ENCODE assay signal across 1 cellular context in the genomic region with DNA sequence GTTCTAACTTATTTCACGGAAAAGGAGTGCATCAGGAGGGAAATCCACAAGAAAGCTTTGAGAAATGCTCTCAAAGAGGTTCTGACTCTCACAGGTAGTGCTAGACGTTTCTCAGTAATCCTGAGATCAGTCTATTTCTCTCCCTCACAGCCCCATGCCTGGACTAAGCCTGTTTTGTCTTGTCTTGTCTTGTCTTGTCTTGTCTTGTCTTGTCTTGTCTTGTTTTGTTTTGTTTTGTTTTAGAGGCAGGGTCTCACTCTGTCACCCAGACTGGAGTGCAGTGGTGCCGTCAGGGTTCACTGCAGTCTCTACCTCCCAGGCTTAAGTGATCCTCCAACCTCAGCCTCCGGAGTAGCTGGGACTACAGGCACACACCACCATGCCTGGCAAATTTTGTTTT.
A peak's percentile ranks its signal among the peaks of the same experiment; 100 is the strongest.
TF ChIP-seq lines count a peak whose summit lies in the region.

No MANE protein-coding gene starts in this region.

TF ChIP-seq in GM12878, 131 proteins besides CTCF, POLR2A, EP300 and RAD21 (continued from another document):
- TF ChIP-seq, protein P1, sequence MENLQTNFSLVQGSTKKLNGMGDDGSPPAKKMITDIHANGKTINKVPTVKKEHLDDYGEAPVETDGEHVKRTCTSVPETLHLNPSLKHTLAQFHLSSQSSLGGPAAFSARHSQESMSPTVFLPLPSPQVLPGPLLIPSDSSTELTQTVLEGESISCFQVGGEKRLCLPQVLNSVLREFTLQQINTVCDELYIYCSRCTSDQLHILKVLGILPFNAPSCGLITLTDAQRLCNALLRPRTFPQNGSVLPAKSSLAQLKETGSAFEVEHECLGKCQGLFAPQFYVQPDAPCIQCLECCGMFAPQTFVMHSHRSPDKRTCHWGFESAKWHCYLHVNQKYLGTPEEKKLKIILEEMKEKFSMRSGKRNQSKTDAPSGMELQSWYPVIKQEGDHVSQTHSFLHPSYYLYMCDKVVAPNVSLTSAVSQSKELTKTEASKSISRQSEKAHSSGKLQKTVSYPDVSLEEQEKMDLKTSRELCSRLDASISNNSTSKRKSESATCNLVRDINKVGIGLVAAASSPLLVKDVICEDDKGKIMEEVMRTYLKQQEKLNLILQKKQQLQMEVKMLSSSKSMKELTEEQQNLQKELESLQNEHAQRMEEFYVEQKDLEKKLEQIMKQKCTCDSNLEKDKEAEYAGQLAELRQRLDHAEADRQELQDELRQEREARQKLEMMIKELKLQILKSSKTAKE (IDR thresholded peaks at IDR 0.05; ENCODE audit: low read depth, poor library complexity, severe bottlenecking), result peak; percentile 23
- peak; percentile 56 for TF ChIP-seq NBN (IDR thresholded peaks at IDR 0.05)
- TF ChIP-seq, protein P2, sequence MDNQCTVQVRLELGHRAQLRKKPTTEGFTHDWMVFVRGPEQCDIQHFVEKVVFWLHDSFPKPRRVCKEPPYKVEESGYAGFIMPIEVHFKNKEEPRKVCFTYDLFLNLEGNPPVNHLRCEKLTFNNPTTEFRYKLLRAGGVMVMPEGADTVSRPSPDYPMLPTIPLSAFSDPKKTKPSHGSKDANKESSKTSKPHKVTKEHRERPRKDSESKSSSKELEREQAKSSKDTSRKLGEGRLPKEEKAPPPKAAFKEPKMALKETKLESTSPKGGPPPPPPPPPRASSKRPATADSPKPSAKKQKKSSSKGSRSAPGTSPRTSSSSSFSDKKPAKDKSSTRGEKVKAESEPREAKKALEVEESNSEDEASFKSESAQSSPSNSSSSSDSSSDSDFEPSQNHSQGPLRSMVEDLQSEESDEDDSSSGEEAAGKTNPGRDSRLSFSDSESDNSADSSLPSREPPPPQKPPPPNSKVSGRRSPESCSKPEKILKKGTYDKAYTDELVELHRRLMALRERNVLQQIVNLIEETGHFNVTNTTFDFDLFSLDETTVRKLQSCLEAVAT (IDR thresholded peaks at IDR 0.05), result 0 out of 2 replicates have a peak, but pooled peaks have one; percentile 14
- TF ChIP-seq, protein P3, sequence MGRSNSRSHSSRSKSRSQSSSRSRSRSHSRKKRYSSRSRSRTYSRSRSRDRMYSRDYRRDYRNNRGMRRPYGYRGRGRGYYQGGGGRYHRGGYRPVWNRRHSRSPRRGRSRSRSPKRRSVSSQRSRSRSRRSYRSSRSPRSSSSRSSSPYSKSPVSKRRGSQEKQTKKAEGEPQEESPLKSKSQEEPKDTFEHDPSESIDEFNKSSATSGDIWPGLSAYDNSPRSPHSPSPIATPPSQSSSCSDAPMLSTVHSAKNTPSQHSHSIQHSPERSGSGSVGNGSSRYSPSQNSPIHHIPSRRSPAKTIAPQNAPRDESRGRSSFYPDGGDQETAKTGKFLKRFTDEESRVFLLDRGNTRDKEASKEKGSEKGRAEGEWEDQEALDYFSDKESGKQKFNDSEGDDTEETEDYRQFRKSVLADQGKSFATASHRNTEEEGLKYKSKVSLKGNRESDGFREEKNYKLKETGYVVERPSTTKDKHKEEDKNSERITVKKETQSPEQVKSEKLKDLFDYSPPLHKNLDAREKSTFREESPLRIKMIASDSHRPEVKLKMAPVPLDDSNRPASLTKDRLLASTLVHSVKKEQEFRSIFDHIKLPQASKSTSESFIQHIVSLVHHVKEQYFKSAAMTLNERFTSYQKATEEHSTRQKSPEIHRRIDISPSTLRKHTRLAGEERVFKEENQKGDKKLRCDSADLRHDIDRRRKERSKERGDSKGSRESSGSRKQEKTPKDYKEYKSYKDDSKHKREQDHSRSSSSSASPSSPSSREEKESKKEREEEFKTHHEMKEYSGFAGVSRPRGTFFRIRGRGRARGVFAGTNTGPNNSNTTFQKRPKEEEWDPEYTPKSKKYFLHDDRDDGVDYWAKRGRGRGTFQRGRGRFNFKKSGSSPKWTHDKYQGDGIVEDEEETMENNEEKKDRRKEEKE (IDR thresholded peaks at IDR 0.05), result no peak
- TF ChIP-seq, protein P4, sequence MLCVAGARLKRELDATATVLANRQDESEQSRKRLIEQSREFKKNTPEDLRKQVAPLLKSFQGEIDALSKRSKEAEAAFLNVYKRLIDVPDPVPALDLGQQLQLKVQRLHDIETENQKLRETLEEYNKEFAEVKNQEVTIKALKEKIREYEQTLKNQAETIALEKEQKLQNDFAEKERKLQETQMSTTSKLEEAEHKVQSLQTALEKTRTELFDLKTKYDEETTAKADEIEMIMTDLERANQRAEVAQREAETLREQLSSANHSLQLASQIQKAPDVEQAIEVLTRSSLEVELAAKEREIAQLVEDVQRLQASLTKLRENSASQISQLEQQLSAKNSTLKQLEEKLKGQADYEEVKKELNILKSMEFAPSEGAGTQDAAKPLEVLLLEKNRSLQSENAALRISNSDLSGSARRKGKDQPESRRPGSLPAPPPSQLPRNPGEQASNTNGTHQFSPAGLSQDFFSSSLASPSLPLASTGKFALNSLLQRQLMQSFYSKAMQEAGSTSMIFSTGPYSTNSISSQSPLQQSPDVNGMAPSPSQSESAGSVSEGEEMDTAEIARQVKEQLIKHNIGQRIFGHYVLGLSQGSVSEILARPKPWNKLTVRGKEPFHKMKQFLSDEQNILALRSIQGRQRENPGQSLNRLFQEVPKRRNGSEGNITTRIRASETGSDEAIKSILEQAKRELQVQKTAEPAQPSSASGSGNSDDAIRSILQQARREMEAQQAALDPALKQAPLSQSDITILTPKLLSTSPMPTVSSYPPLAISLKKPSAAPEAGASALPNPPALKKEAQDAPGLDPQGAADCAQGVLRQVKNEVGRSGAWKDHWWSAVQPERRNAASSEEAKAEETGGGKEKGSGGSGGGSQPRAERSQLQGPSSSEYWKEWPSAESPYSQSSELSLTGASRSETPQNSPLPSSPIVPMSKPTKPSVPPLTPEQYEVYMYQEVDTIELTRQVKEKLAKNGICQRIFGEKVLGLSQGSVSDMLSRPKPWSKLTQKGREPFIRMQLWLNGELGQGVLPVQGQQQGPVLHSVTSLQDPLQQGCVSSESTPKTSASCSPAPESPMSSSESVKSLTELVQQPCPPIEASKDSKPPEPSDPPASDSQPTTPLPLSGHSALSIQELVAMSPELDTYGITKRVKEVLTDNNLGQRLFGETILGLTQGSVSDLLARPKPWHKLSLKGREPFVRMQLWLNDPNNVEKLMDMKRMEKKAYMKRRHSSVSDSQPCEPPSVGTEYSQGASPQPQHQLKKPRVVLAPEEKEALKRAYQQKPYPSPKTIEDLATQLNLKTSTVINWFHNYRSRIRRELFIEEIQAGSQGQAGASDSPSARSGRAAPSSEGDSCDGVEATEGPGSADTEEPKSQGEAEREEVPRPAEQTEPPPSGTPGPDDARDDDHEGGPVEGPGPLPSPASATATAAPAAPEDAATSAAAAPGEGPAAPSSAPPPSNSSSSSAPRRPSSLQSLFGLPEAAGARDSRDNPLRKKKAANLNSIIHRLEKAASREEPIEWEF (IDR thresholded peaks at IDR 0.05; ENCODE audit: insufficient replicate concordance, low read depth, low read length), result no peak
